ENCODE assay signal across 8 cellular contexts in genomic region chr1:242936729-242937128, GRCh38.
DNase-seq lines count a peak whose midpoint lies in the region; ATAC-seq and TF ChIP-seq lines count a peak whose summit lies in the region.
"Not testable (repeated sequence)": the region's sequence is repeated elsewhere in the genome, so short reads cannot be mapped to it uniquely, and the experiment has no call there.

No MANE protein-coding gene starts in this region.

- H3K36me3 Mint-ChIP-seq in activated naive CD4-positive, alpha-beta T cell treated with anti-CD3 and anti-CD28 coated beads for 36 hours (ENCODE audit: low read depth); type B pancreatic cell: not testable (repeated sequence)

- TF ChIP-seq CTCF in type B pancreatic cell (conservative IDR thresholded peaks at IDR 0.05): peak; percentile 66

- not testable (repeated sequence) for H3K27ac Mint-ChIP-seq in activated naive CD4-positive, alpha-beta T cell treated with anti-CD3 and anti-CD28 coated beads for 36 hours; type B pancreatic cell

- H3K4me3 Mint-ChIP-seq in activated naive CD4-positive, alpha-beta T cell treated with anti-CD3 and anti-CD28 coated beads for 36 hours; type B pancreatic cell: not testable (repeated sequence)

- not testable (repeated sequence) for H3K27me3 Mint-ChIP-seq in activated naive CD4-positive, alpha-beta T cell treated with anti-CD3 and anti-CD28 coated beads for 36 hours (ENCODE audit: low read depth)
- peaks cover 14% of the 10 kb centered on the region for H3K27me3 Mint-ChIP-seq in type B pancreatic cell

- DNase-seq in Daoy (ENCODE audit: low read depth) (peak; percentile 31), NCI-H2081 treated with DMSO at 0.1 percent for 48 hours (lab: John Stamatoyannopoulos, UW) (peak; percentile 72), OCI-M1 (lab: John Stamatoyannopoulos, UW) (peak; percentile 12), left kidney (ENCODE audit: low read depth, low spot score) (peak; percentile 17)
- DNase-seq in activated naive CD4-positive, alpha-beta T cell treated with anti-CD3 and anti-CD28 coated beads for 36 hours: peak; percentile 9
- DNase-seq in type B pancreatic cell (ENCODE audit: extremely low spot score, unreplicated experiment): not testable (repeated sequence)

- not testable (repeated sequence) for H3K9me3 Mint-ChIP-seq in activated naive CD4-positive, alpha-beta T cell treated with anti-CD3 and anti-CD28 coated beads for 36 hours; type B pancreatic cell

- ATAC-seq in GM21367 (IDR thresholded peaks at IDR 0.05; ENCODE audit: unreplicated experiment): peak; percentile 50
- ATAC-seq in HG03521 (IDR thresholded peaks at IDR 0.05; ENCODE audit: unreplicated experiment): peak; percentile 74

- CTCF ChIA-PET in activated naive CD4-positive, alpha-beta T cell treated with anti-CD3 and anti-CD28 coated beads for 36 hours (lab: Charles Lee): not testable (repeated sequence)

- H3K4me1 Mint-ChIP-seq in activated naive CD4-positive, alpha-beta T cell treated with anti-CD3 and anti-CD28 coated beads for 36 hours (ENCODE audit: low read depth); type B pancreatic cell (ENCODE audit: unreplicated experiment): not testable (repeated sequence)

- intact Hi-C loops in activated naive CD4-positive, alpha-beta T cell treated with anti-CD3 and anti-CD28 coated beads for 36 hours (cut with micrococcal nuclease): not testable (repeated sequence)
